Comparison of ENCODE assay signal across 17 cellular contexts in genomic region chr4:150116506-150116905, GRCh38. TPM values are rescaled to one million over a fixed set of nuclear protein-coding genes. Genes with fewer than 3 reads are reported as not detected.
"Had no signal": no experiment of that assay in that cellular context is flagged by ENCODE, and none has a peak within 500 bp of the region (broad histone marks: within the 10 kb centered on the region; RNA-seq: fewer than 3 reads in every experiment).

No MANE protein-coding gene starts in this region.

- H3K36me3 Mint-ChIP-seq: activated naive CD4-positive, alpha-beta T cell treated with anti-CD3 and anti-CD28 coated beads, Interleukin-2, amount 50 U/mL, for 72 hours; memory B cell had no signal

- DNase-seq: activated CD4-positive, alpha-beta T cell treated with anti-CD3 and anti-CD28 coated beads for 4 hours; activated CD8-positive, alpha-beta memory T cell treated with anti-CD3 and anti-CD28 coated beads, Interleukin-2, amount 50 U/mL, for 4 hours; activated CD8-positive, alpha-beta T cell treated with anti-CD3 and anti-CD28 coated beads, Interleukin-2, amount 10 ng/mL, durations not matched to agents 7 days and 5 days; activated effector memory CD4-positive, alpha-beta T cell treated with anti-CD3 and anti-CD28 coated beads, Interleukin-2, amount 50 U/mL, for 16 hours; activated T-cell treated with anti-CD3 and anti-CD28 coated beads, Interleukin-2, amount 50 U/mL, for 48 hours; brain microvascular endothelial cell; islet precursor cell; left lung; psoas muscle; stimulated activated CD4-positive, alpha-beta T cell treated with anti-CD3 and anti-CD28 coated beads, Interleukin-12 subunit alpha, Interleukin-12 subunit beta, amount 100 ng/mL, for 4 hours; stimulated activated CD4-positive, alpha-beta T cell treated with anti-CD3 and anti-CD28 coated beads, Interleukin-2, amount 100 ng/mL, for 24 hours; T-helper 2 cell had no signal

- H3K4me3 ChIP-seq: gastroesophageal sphincter, hepatocyte, left lung, psoas muscle had no signal

- H3K4me3 Mint-ChIP-seq: activated CD8-positive, alpha-beta T cell treated with anti-CD3 and anti-CD28 coated beads, Interleukin-2, amount 10 ng/mL, durations not matched to agents 7 days and 5 days; memory B cell; nephron had no signal

- H3K27ac Mint-ChIP-seq: activated CD8-positive, alpha-beta T cell treated with anti-CD3 and anti-CD28 coated beads, Interleukin-2, amount 10 ng/mL, durations not matched to agents 7 days and 5 days; activated naive CD4-positive, alpha-beta T cell treated with anti-CD3 and anti-CD28 coated beads, Interleukin-2, amount 50 U/mL, for 72 hours; memory B cell had no signal

- ATAC-seq: activated CD8-positive, alpha-beta T cell treated with anti-CD3 and anti-CD28 coated beads, Interleukin-2, amount 10 ng/mL, durations not matched to agents 7 days and 5 days; activated naive CD4-positive, alpha-beta T cell treated with anti-CD3 and anti-CD28 coated beads, Interleukin-2, amount 50 U/mL, for 72 hours; gastroesophageal sphincter; left lung had no signal

- H3K27ac ChIP-seq: brain microvascular endothelial cell, gastroesophageal sphincter, hepatocyte, left lung, psoas muscle had no signal

- H3K4me1 ChIP-seq: left lung, psoas muscle had no signal

- H3K27me3 ChIP-seq: brain microvascular endothelial cell, gastroesophageal sphincter, hepatocyte, left lung had no signal

- H3K4me1 Mint-ChIP-seq: memory B cell had no signal

- H3K4me2 ChIP-seq: hepatocyte had no signal

- H3K36me3 ChIP-seq: brain microvascular endothelial cell, gastroesophageal sphincter, left lung had no signal

- H2AFZ ChIP-seq: hepatocyte had no signal

RNA-seq across cellular contexts. Expression of gene DCLK2, which starts 38.3 kb away (rescaled TPM):
- total RNA-seq: activated CD8-positive, alpha-beta T cell treated with anti-CD3 and anti-CD28 coated beads, Interleukin-2, amount 10 ng/mL, durations not matched to agents 7 days and 5 days; activated naive CD4-positive, alpha-beta T cell treated with anti-CD3 and anti-CD28 coated beads, Interleukin-2, amount 50 U/mL, for 72 hours had no signal
